ENCODE assay signal across 7 cellular contexts in the genomic region with DNA sequence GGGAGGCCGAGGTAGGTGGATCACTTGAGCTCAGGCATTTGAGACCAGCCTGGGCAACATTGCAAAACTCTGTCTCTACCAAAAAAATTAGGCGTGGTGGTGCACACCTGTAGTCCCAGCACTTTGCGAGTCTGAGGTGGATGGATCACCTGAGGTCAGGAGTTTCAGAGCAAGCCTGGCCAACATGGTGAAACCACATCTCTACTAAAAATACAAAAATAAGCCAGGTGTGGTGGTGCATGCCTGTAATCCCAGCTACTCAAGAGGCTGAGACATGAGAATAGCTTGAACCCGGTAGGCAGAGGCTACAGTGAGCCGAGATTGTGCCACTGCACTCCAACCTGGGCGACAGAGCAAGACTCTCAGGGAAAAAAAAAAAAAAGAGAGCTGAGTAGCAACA. TPM values are rescaled to one million over a fixed set of nuclear protein-coding genes. Genes with fewer than 3 reads are reported as not detected.
DNase-seq lines count a peak whose midpoint lies in the region; ATAC-seq and TF ChIP-seq lines count a peak whose summit lies in the region.
"Not testable (repeated sequence)": the region's sequence is repeated elsewhere in the genome, so short reads cannot be mapped to it uniquely, and the experiment has no call there.

No MANE protein-coding gene starts in this region.

- H3K9me3 ChIP-seq in DOHH2 (ENCODE audit: control insufficient read depth, insufficient read depth, low read length); KOPT-K1 (ENCODE audit: insufficient read depth, low read length, poor library complexity, severe bottlenecking); T-helper 17 cell (ENCODE audit: control insufficient read depth, low read length, poor library complexity, severe bottlenecking); endodermal cell (ENCODE audit: control insufficient read depth, low read length): not testable (repeated sequence)

- DNase-seq in T-helper 17 cell; activated CD8-positive, alpha-beta T cell treated with anti-CD3 and anti-CD28 coated beads, Interleukin-2, amount 10 ng/mL, durations not matched to agents 7 days and 5 days; endodermal cell; osteocyte (ENCODE audit: extremely low spot score, unreplicated experiment): not testable (repeated sequence)

- H3K4me3 ChIP-seq in DOHH2 (ENCODE audit: low read length), result peak overlapping the region; percentile 66
- H3K4me3 ChIP-seq in endodermal cell (ENCODE audit: low read length), result not testable (repeated sequence)

- TF ChIP-seq CTCF in DOHH2 (IDR thresholded peaks at IDR 0.05; ENCODE audit: low read depth, low read length, poor library complexity, severe bottlenecking); endodermal cell (conservative IDR thresholded peaks at IDR 0.05); osteocyte (IDR thresholded peaks at IDR 0.05): not testable (repeated sequence)

- H3F3A ChIP-seq in DOHH2 (ENCODE audit: control insufficient read depth, insufficient read depth), result peaks cover 21% of the 10 kb centered on the region

- H3K27me3 Mint-ChIP-seq in T-helper 17 cell; activated CD8-positive, alpha-beta T cell treated with anti-CD3 and anti-CD28 coated beads, Interleukin-2, amount 10 ng/mL, durations not matched to agents 7 days and 5 days (ENCODE audit: low read depth); activated naive CD4-positive, alpha-beta T cell treated with anti-CD3 and anti-CD28 coated beads, Interleukin-2, amount 50 U/mL, for 24 hours; endodermal cell (ENCODE audit: insufficient read depth); osteocyte (ENCODE audit: unreplicated experiment): not testable (repeated sequence)

- H3K79me2 ChIP-seq in DOHH2 (ENCODE audit: control insufficient read depth, low read length), result peaks cover 100% of the 10 kb centered on the region

- peak overlapping the region; percentile 81 for H3K27ac Mint-ChIP-seq in T-helper 17 cell
- H3K27ac Mint-ChIP-seq in activated CD8-positive, alpha-beta T cell treated with anti-CD3 and anti-CD28 coated beads, Interleukin-2, amount 10 ng/mL, durations not matched to agents 7 days and 5 days, result peak overlapping the region; percentile 95
- H3K27ac Mint-ChIP-seq in activated naive CD4-positive, alpha-beta T cell treated with anti-CD3 and anti-CD28 coated beads, Interleukin-2, amount 50 U/mL, for 24 hours, result not testable (repeated sequence)
- H3K27ac Mint-ChIP-seq in endodermal cell, result peak overlapping the region; percentile 55
- H3K27ac Mint-ChIP-seq in osteocyte (ENCODE audit: unreplicated experiment), result peak overlapping the region; percentile 9

- H3K27ac ChIP-seq in DOHH2 (ENCODE audit: low read depth, low read length) (peak overlapping the region; percentile 91), KOPT-K1 (ENCODE audit: low read depth, low read length, poor library complexity, severe bottlenecking) (peak overlapping the region; percentile 100)
- H3K27ac ChIP-seq in endodermal cell (ENCODE audit: low read depth, low read length), result not testable (repeated sequence)

- H3K4me1 Mint-ChIP-seq in T-helper 17 cell (peaks cover 45% of the 10 kb centered on the region), endodermal cell (peaks cover 43% of the 10 kb centered on the region), osteocyte (ENCODE audit: unreplicated experiment) (peaks cover 27% of the 10 kb centered on the region)
- H3K4me1 Mint-ChIP-seq in activated CD8-positive, alpha-beta T cell treated with anti-CD3 and anti-CD28 coated beads, Interleukin-2, amount 10 ng/mL, durations not matched to agents 7 days and 5 days (ENCODE audit: low read depth), result peaks cover 81% of the 10 kb centered on the region
- H3K4me1 Mint-ChIP-seq in activated naive CD4-positive, alpha-beta T cell treated with anti-CD3 and anti-CD28 coated beads, Interleukin-2, amount 50 U/mL, for 24 hours, result peaks cover 87% of the 10 kb centered on the region

- not testable (repeated sequence) for H3K4me3 Mint-ChIP-seq in T-helper 17 cell; endodermal cell; osteocyte (ENCODE audit: unreplicated experiment)
- H3K4me3 Mint-ChIP-seq in activated CD8-positive, alpha-beta T cell treated with anti-CD3 and anti-CD28 coated beads, Interleukin-2, amount 10 ng/mL, durations not matched to agents 7 days and 5 days, result peak overlapping the region; percentile 14
- peak overlapping the region; percentile 12 for H3K4me3 Mint-ChIP-seq in activated naive CD4-positive, alpha-beta T cell treated with anti-CD3 and anti-CD28 coated beads, Interleukin-2, amount 50 U/mL, for 24 hours

- not testable (repeated sequence) for H3K9ac ChIP-seq in endodermal cell (ENCODE audit: extremely low read depth, low read length, poor library complexity, severe bottlenecking)

- H3K36me3 ChIP-seq in DOHH2 (ENCODE audit: control insufficient read depth, low read length), result peaks cover 40% of the 10 kb centered on the region
- not testable (repeated sequence) for H3K36me3 ChIP-seq in KOPT-K1 (ENCODE audit: insufficient read depth, low read length)
- H3K36me3 ChIP-seq in endodermal cell (ENCODE audit: control insufficient read depth, insufficient read depth, low read length), result peaks cover 24% of the 10 kb centered on the region

- H3K4me2 ChIP-seq in DOHH2 (ENCODE audit: low read length), result peak overlapping the region; percentile 64

- H3K4me1 ChIP-seq in DOHH2 (ENCODE audit: control insufficient read depth, low read length), result peaks cover 99% of the 10 kb centered on the region
- H3K4me1 ChIP-seq in endodermal cell (ENCODE audit: control insufficient read depth, insufficient read depth, low read length), result not testable (repeated sequence)

- POLR2A ChIA-PET in activated CD8-positive, alpha-beta T cell treated with anti-CD3 and anti-CD28 coated beads, Interleukin-2, amount 10 ng/mL, durations not matched to agents 7 days and 5 days (lab: Charles Lee), result interaction anchor here (1.0 to 6.1 kb wide), 3 partner anchors 9 to 13 kb away, joined by 3 to 67 read pairs (median 4); partner anchors contain the start of genes ABHD17B and C9orf85

- not testable (repeated sequence) for ATAC-seq in T-helper 17 cell; activated CD8-positive, alpha-beta T cell treated with anti-CD3 and anti-CD28 coated beads, Interleukin-2, amount 10 ng/mL, durations not matched to agents 7 days and 5 days

- not testable (repeated sequence) for H3K36me3 Mint-ChIP-seq in T-helper 17 cell (ENCODE audit: low read depth); activated naive CD4-positive, alpha-beta T cell treated with anti-CD3 and anti-CD28 coated beads, Interleukin-2, amount 50 U/mL, for 24 hours; endodermal cell (ENCODE audit: low read depth); osteocyte (ENCODE audit: unreplicated experiment)
- peaks cover 26% of the 10 kb centered on the region for H3K36me3 Mint-ChIP-seq in activated CD8-positive, alpha-beta T cell treated with anti-CD3 and anti-CD28 coated beads, Interleukin-2, amount 10 ng/mL, durations not matched to agents 7 days and 5 days (ENCODE audit: low read depth)

- H3K9me2 ChIP-seq in DOHH2 (replicated peaks; ENCODE audit: control insufficient read depth, low read length), result not testable (repeated sequence)

- not testable (repeated sequence) for H3K27me3 ChIP-seq in DOHH2 (ENCODE audit: control insufficient read depth, low read length); endodermal cell (ENCODE audit: control insufficient read depth, insufficient read depth, low read length, poor library complexity, severe bottlenecking)

- H3K9me3 Mint-ChIP-seq in activated CD8-positive, alpha-beta T cell treated with anti-CD3 and anti-CD28 coated beads, Interleukin-2, amount 10 ng/mL, durations not matched to agents 7 days and 5 days (ENCODE audit: insufficient read depth); activated naive CD4-positive, alpha-beta T cell treated with anti-CD3 and anti-CD28 coated beads, Interleukin-2, amount 50 U/mL, for 24 hours; endodermal cell; osteocyte (ENCODE audit: unreplicated experiment): not testable (repeated sequence)

- H4K20me1 ChIP-seq in DOHH2 (ENCODE audit: control insufficient read depth, insufficient read depth, low read depth, low read length), result not testable (repeated sequence)

- WGBS in endodermal cell (ENCODE audit: insufficient coverage in 1 of 2, insufficient read length in 1 of 2), 2 experiments, result 93 to 97% methylated on average over 6 of the region's 6 CpGs

- CTCF ChIA-PET in activated CD8-positive, alpha-beta T cell treated with anti-CD3 and anti-CD28 coated beads, Interleukin-2, amount 10 ng/mL, durations not matched to agents 7 days and 5 days (lab: Charles Lee), result interaction anchor here (1.4 to 5.0 kb wide), 6 partner anchors 11 to 132 kb away, joined by 4 to 31 read pairs (median 5); no protein-coding TSS in a partner anchor

RNA-seq across cellular contexts. Expression of gene ABHD17B, which starts 12.2 kb away (rescaled TPM):
- total RNA-seq in T-helper 17 cell, result 10 to 100 TPM in 1 of 2 donors, 1 to 10 TPM in 1; 9.1 to 15.9 TPM
- 10 to 100 TPM; 27.2 to 28.3 TPM for total RNA-seq in activated CD8-positive, alpha-beta T cell treated with anti-CD3 and anti-CD28 coated beads, Interleukin-2, amount 10 ng/mL, durations not matched to agents 7 days and 5 days
- 10 to 100 TPM; 32.3 to 44.9 TPM for total RNA-seq in endodermal cell
- 40.0 TPM for polyA plus RNA-seq in endodermal cell (2013, experiment 1 of 2)
- polyA plus RNA-seq in endodermal cell (2013, experiment 2 of 2), result 34.9 TPM
- 15.6 and 16.2 TPM in 2 replicates for total RNA-seq in osteocyte

RNA-seq across cellular contexts. Expression of gene C9orf85, which starts 12.7 kb away (rescaled TPM):
- 1 to 10 TPM; 5.4 to 6.2 TPM for total RNA-seq in T-helper 17 cell
- total RNA-seq in activated CD8-positive, alpha-beta T cell treated with anti-CD3 and anti-CD28 coated beads, Interleukin-2, amount 10 ng/mL, durations not matched to agents 7 days and 5 days, result 10 to 100 TPM; 11.1 to 12.0 TPM
- total RNA-seq in endodermal cell, result 1 to 10 TPM; 7.5 to 9.3 TPM
- polyA plus RNA-seq in endodermal cell (2013, experiment 1 of 2), result 12.0 TPM
- 10.5 TPM for polyA plus RNA-seq in endodermal cell (2013, experiment 2 of 2)
- 10.8 and 11.6 TPM in 2 replicates for total RNA-seq in osteocyte
